ENCODE assay signal across 24 cellular contexts in genomic region chr6:160002882-160003281, GRCh38.
"Had no signal": no experiment of that assay in that cellular context is flagged by ENCODE, and none has a peak within 500 bp of the region (broad histone marks: within the 10 kb centered on the region; RNA-seq: fewer than 3 reads in every experiment).

No MANE protein-coding gene starts in this region.

- H3K4me3 ChIP-seq: MG63 had no signal

- H3K27me3 ChIP-seq: MG63 had no signal

- H3K9me3 ChIP-seq: MG63, SK-N-SH had no signal

- H3K27ac ChIP-seq: RWPE1 had no signal

- ATAC-seq: HepG2, Panc1, PC-3 had no signal

- DNase-seq: IMR-90; Karpas-422; KG1; MG63; NCI-H1092; NCI-H1105 treated with DMSO at 0.1 percent for 48 hours; NCI-H1436; NCI-H187; NCI-H2029; NCI-H2081 treated with DMSO at 0.1 percent for 48 hours; NCI-H2171; NCI-H226; NCI-H446; NCI-H510A; NCI-H524 treated with DMSO at 0.1 percent for 48 hours; NCI-H69; NCI-H774; NK-92 treated with Interleukin-12 subunit alpha and Interleukin-12 subunit beta, amount 100 ng/mL, for 24 hours; PC-3; SHP77; SK-N-SH had no signal
